Comparison of ENCODE assay signal across 1 cellular context in genomic region chr7:130380861-130381455, GRCh38.
TF ChIP-seq lines count a peak whose summit lies in the region.

No MANE protein-coding gene starts in this region.

TF ChIP-seq in HepG2, 621 proteins besides CTCF, POLR2A, EP300 and RAD21:
- TF ChIP-seq RAD51 (IDR thresholded peaks at IDR 0.05; ENCODE audit: borderline replicate concordance) = no peak
- no peak for TF ChIP-seq NBN (conservative IDR thresholded peaks at IDR 0.05)
- TF ChIP-seq BORCS8-MEF2B (CRISPR knock-in tag; IDR thresholded peaks at IDR 0.05) = no peak
- no peak for TF ChIP-seq ZZZ3 (CRISPR knock-in tag; IDR thresholded peaks at IDR 0.05; ENCODE audit: borderline replicate concordance)
- TF ChIP-seq, protein P1, sequence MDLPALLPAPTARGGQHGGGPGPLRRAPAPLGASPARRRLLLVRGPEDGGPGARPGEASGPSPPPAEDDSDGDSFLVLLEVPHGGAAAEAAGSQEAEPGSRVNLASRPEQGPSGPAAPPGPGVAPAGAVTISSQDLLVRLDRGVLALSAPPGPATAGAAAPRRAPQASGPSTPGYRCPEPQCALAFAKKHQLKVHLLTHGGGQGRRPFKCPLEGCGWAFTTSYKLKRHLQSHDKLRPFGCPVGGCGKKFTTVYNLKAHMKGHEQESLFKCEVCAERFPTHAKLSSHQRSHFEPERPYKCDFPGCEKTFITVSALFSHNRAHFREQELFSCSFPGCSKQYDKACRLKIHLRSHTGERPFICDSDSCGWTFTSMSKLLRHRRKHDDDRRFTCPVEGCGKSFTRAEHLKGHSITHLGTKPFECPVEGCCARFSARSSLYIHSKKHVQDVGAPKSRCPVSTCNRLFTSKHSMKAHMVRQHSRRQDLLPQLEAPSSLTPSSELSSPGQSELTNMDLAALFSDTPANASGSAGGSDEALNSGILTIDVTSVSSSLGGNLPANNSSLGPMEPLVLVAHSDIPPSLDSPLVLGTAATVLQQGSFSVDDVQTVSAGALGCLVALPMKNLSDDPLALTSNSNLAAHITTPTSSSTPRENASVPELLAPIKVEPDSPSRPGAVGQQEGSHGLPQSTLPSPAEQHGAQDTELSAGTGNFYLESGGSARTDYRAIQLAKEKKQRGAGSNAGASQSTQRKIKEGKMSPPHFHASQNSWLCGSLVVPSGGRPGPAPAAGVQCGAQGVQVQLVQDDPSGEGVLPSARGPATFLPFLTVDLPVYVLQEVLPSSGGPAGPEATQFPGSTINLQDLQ (CRISPR knock-in tag; IDR thresholded peaks at IDR 0.05) = no peak
- TF ChIP-seq NFYC (CRISPR knock-in tag; IDR thresholded peaks at IDR 0.05) = no peak
- TF ChIP-seq RXRB (CRISPR knock-in tag; IDR thresholded peaks at IDR 0.05; ENCODE audit: borderline replicate concordance) = no peak
- TF ChIP-seq HNF1A (IDR thresholded peaks at IDR 0.05; ENCODE audit: low read depth) = no peak
- no peak for TF ChIP-seq HNF1A (CRISPR knock-in tag; IDR thresholded peaks at IDR 0.05; ENCODE audit: borderline replicate concordance)
- TF ChIP-seq ZNF629 (CRISPR knock-in tag; conservative IDR thresholded peaks at IDR 0.05) = no peak
- TF ChIP-seq ZNF747 (CRISPR knock-in tag; IDR thresholded peaks at IDR 0.05; ENCODE audit: borderline replicate concordance) = no peak
- TF ChIP-seq MAFG (CRISPR knock-in tag; IDR thresholded peaks at IDR 0.05) = no peak
- TF ChIP-seq ZNF251 (CRISPR knock-in tag; IDR thresholded peaks at IDR 0.05) = no peak
- TF ChIP-seq USF2 (IDR thresholded peaks at IDR 0.05; ENCODE audit: low read depth, low read length) = no peak
- no peak for TF ChIP-seq USF2 (CRISPR knock-in tag; IDR thresholded peaks at IDR 0.05; ENCODE audit: borderline replicate concordance)
- no peak for TF ChIP-seq MBD4 (IDR thresholded peaks at IDR 0.05; ENCODE audit: borderline replicate concordance, low read length)
- no peak for TF ChIP-seq ZIK1 (CRISPR knock-in tag; IDR thresholded peaks at IDR 0.05; ENCODE audit: borderline replicate concordance, low read depth)
